Comparison of ENCODE assay signal across 19 cellular contexts in the genomic region with DNA sequence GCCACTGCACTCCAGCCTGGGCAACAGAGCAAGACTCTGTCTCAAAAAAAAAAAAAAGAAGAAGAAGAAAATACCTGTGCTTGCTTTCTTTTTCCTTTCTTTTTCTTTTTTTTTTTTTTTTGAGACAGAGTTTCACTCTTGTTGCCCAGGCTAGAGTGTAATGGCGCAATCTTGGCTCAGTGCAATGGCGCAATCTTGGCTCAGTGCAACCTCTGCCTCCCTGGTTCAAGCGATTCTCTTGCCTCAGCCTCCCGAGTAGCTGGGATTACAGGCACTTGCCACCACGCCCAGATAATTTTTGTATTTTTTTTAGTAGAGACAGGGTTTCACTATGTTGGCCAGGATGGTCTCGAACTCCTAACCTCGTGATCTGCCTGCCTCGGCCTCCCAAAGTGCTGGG. TPM values are rescaled to one million over a fixed set of nuclear protein-coding genes. Genes with fewer than 3 reads are reported as not detected.
"Had no signal": no experiment of that assay in that cellular context is flagged by ENCODE, and none has a peak within 500 bp of the region (broad histone marks: within the 10 kb centered on the region; RNA-seq: fewer than 3 reads in every experiment).

No MANE protein-coding gene starts in this region.

RNA-seq across cellular contexts. Expression of a gene that starts 58.9 kb away (rescaled TPM):
- total RNA-seq: esophagus muscularis mucosa; frontal cortex; glomerular endothelial cell; heart left ventricle; kidney epithelial cell; left colon; liver; mammary epithelial cell; mesenteric fat pad; mononuclear cell; naive thymus-derived CD4-positive, alpha-beta T cell; osteoblast; psoas muscle; sciatic nerve; skeletal muscle tissue; spleen; temporal lobe; upper lobe of left lung; vagina had no signal
- polyA plus RNA-seq: heart left ventricle; liver; mammary epithelial cell; naive thymus-derived CD4-positive, alpha-beta T cell; psoas muscle; spleen had no signal
